8 cellular contexts compared by ENCODE assay signal in genomic region chr11:3341298-3341697, GRCh38. TPM values are rescaled to one million over a fixed set of nuclear protein-coding genes. Genes with fewer than 3 reads are reported as not detected.
DNase-seq lines count a peak whose midpoint lies in the region; ATAC-seq, FAIRE-seq and TF ChIP-seq lines count a peak whose summit lies in the region.

No MANE protein-coding gene starts in this region.

- ATAC-seq in GM21390 (IDR thresholded peaks at IDR 0.05; ENCODE audit: unreplicated experiment) (no peak), GM18502 (IDR thresholded peaks at IDR 0.05; ENCODE audit: poor library complexity, unreplicated experiment) (no peak)

- TF ChIP-seq CTCF in GM12865 (IDR thresholded peaks at IDR 0.05; ENCODE audit: insufficient read depth, low read depth, low read length, missing control alignments) (peak; percentile 67), endothelial cell of umbilical vein (IDR thresholded peaks at IDR 0.05; ENCODE audit: extremely low read depth in 1 of 2, insufficient read depth in 1 of 2, low read depth in 1 of 2, low read length in 2 of 2) (peak; percentile 63 to 69), osteoblast (IDR thresholded peaks at IDR 0.05; ENCODE audit: extremely low read depth, low read depth, low read length) (peak; percentile 87), tibial artery (IDR thresholded peaks at IDR 0.05) (peak; percentile 38 to 49)

- DNase-seq in GM12865 (ENCODE audit: low read depth) (peak; percentile 47), NCI-H128 (lab: John Stamatoyannopoulos, UW; ENCODE audit: unreplicated experiment) (peak; percentile 60), endothelial cell of umbilical vein (ENCODE audit: low read depth, low spot score) (peak; percentile 43), osteoblast (ENCODE audit: insufficient read length, low spot score, missing footprints) (peak; percentile 77), tibial artery (peak in 1 of 2 donors; percentile 38)
- peak; percentile 14 to 48 for DNase-seq in activated CD8-positive, alpha-beta memory T cell treated with anti-CD3 and anti-CD28 coated beads for 1 hour (ENCODE audit: extremely low read depth in 1 of 2, low read depth in 1 of 2)

- H3K27me3 ChIP-seq in endothelial cell of umbilical vein (ENCODE audit: control insufficient read depth in 2 of 2, insufficient read depth in 2 of 2, low read length in 2 of 2), result no peaks in the 10 kb centered on the region
- H3K27me3 ChIP-seq in osteoblast (ENCODE audit: insufficient read depth, low read length), result peaks cover 16% of the 10 kb centered on the region
- peaks cover 0 to 11% of the 10 kb centered on the region in 2 donors for H3K27me3 ChIP-seq in tibial artery

- POLR2A ChIA-PET in endothelial cell of umbilical vein (lab: Charles Lee), result interaction anchor here (0.9 kb wide), 1 partner anchor 67 kb away, joined by 3 read pairs; no protein-coding TSS in a partner anchor

- no TSS peak for BruUV-seq in endothelial cell of umbilical vein (replicated peaks; lab: Mats Ljungman, UMichigan)

- H2AFZ ChIP-seq in endothelial cell of umbilical vein (ENCODE audit: low read depth, low read length) (no peak overlapping the region), osteoblast (ENCODE audit: low read length) (no peak overlapping the region)

- no peaks in the 10 kb centered on the region for H3K79me2 ChIP-seq in endothelial cell of umbilical vein (ENCODE audit: control insufficient read depth, insufficient read depth, low read length)
- H3K79me2 ChIP-seq in osteoblast (ENCODE audit: insufficient read depth, low read length), result no peaks in the 10 kb centered on the region

- peaks cover 20% of the 10 kb centered on the region for H3K4me1 ChIP-seq in endothelial cell of umbilical vein (ENCODE audit: control insufficient read depth, extremely low read depth, insufficient read depth, low read length)
- peaks cover 8% of the 10 kb centered on the region for H3K4me1 ChIP-seq in osteoblast (ENCODE audit: insufficient read depth, low read length)
- no peaks in the 10 kb centered on the region for H3K4me1 ChIP-seq in tibial artery

- H3K27ac ChIP-seq in endothelial cell of umbilical vein (ENCODE audit: insufficient read depth, low read depth, low read length) (no peak overlapping the region), osteoblast (ENCODE audit: low read depth, low read length) (no peak overlapping the region), tibial artery (no peak overlapping the region)

- FAIRE-seq in endothelial cell of umbilical vein (lab: Jason Lieb, UNC), result peak; percentile 77

- H3K9ac ChIP-seq in endothelial cell of umbilical vein (replicated peaks; ENCODE audit: extremely low read depth, insufficient read depth, low read length), result no peak overlapping the region

- no peaks in the 10 kb centered on the region for H3K36me3 ChIP-seq in endothelial cell of umbilical vein (ENCODE audit: control insufficient read depth in 2 of 2, extremely low read depth in 1 of 2, insufficient read depth in 2 of 2, low read length in 2 of 2)
- no peaks in the 10 kb centered on the region for H3K36me3 ChIP-seq in osteoblast (ENCODE audit: insufficient read depth, low read length)
- H3K36me3 ChIP-seq in tibial artery, result no peaks in the 10 kb centered on the region

- no peaks in the 10 kb centered on the region for H3K9me1 ChIP-seq in endothelial cell of umbilical vein (replicated peaks; ENCODE audit: control insufficient read depth, extremely low read depth, insufficient read depth, low read length)

- TF ChIP-seq POLR2A in endothelial cell of umbilical vein (IDR thresholded peaks at IDR 0.05; ENCODE audit: low read depth, low read length), result no peak

- CTCF ChIA-PET in endothelial cell of umbilical vein (lab: Charles Lee), result interaction anchor here (0.6 to 3.8 kb wide), 11 partner anchors 9 to 76 kb away, joined by 3 to 151 read pairs (median 6); partner anchors contain the start of gene ZNF195

- intact Hi-C loops in endothelial cell of umbilical vein (cut with micrococcal nuclease), result no loop called here
- intact Hi-C loops in tibial artery (cut with DNase I; ENCODE audit: low total_unique reads), result loop anchor here (10.0 kb wide), 1 partner anchor 74 kb away; no protein-coding TSS in a partner anchor

- H3K4me3 ChIP-seq in GM12865 (ENCODE audit: low read depth, low read length), result no peak overlapping the region
- no peak overlapping the region for H3K4me3 ChIP-seq in endothelial cell of umbilical vein (replicated peaks in 1 of 3; ENCODE audit: insufficient read depth in 1 of 3, low read depth in 1 of 3, low read length in 3 of 3)
- no peak overlapping the region for H3K4me3 ChIP-seq in osteoblast (ENCODE audit: insufficient read depth, low read length)
- no peak overlapping the region for H3K4me3 ChIP-seq in tibial artery

- dilution Hi-C loops in endothelial cell of umbilical vein (cut with MboI; ENCODE audit: extremely low pct_ligation_motif_present, low sequenced_read_pairs), result no loop called here

- H3K9me3 ChIP-seq in endothelial cell of umbilical vein (replicated peaks; ENCODE audit: control insufficient read depth, insufficient read depth, low read length) (no peaks in the 10 kb centered on the region), osteoblast (ENCODE audit: low read depth, low read length) (no peaks in the 10 kb centered on the region), tibial artery (no peaks in the 10 kb centered on the region)

- H4K20me1 ChIP-seq in endothelial cell of umbilical vein (replicated peaks; ENCODE audit: control insufficient read depth, extremely low read depth, insufficient read depth, low read length) (no peaks in the 10 kb centered on the region), osteoblast (ENCODE audit: insufficient read depth, low read length) (no peaks in the 10 kb centered on the region)

- H3K4me2 ChIP-seq in endothelial cell of umbilical vein (ENCODE audit: insufficient read depth, low read length), result no peak overlapping the region
- no peak overlapping the region for H3K4me2 ChIP-seq in osteoblast (ENCODE audit: insufficient read depth, low read length)

TF ChIP-seq in endothelial cell of umbilical vein, 7 proteins besides CTCF, POLR2A, EP300 and RAD21:
- TF ChIP-seq POLR2AphosphoS5 (IDR thresholded peaks at IDR 0.05; ENCODE audit: insufficient read depth, low read depth, low read length) (no peak), FOS (IDR thresholded peaks at IDR 0.05; ENCODE audit: borderline replicate concordance, insufficient read depth, low read length) (no peak), GATA2 (IDR thresholded peaks at IDR 0.05; ENCODE audit: insufficient read depth, insufficient read length, low read depth, low read length) (no peak), MYC (IDR thresholded peaks at IDR 0.05; ENCODE audit: low read depth, low read length) (no peak), EZH2 (IDR thresholded peaks at IDR 0.05; ENCODE audit: borderline replicate concordance, low read depth, low read length, severe bottlenecking) (no peak), MAX (IDR thresholded peaks at IDR 0.05; ENCODE audit: insufficient read depth, insufficient read length) (no peak), JUN (IDR thresholded peaks at IDR 0.05; ENCODE audit: borderline replicate concordance, insufficient read depth, insufficient read length, low read depth) (no peak)

RNA-seq across cellular contexts. Expression of gene ZNF195, which starts 37.6 kb away (rescaled TPM):
- 32.5 and 41.7 TPM in 2 replicates for total RNA-seq in endothelial cell of umbilical vein
- polyA plus RNA-seq in endothelial cell of umbilical vein, result 12.8 and 13.2 TPM in 2 replicates
- polyA plus RNA-seq in endothelial cell of umbilical vein (2011; cell fraction: cytosol; rRNA removed), result 16.2 and 16.5 TPM in 2 replicates
- polyA plus RNA-seq in endothelial cell of umbilical vein (2011; cell fraction: nucleus; rRNA removed), result 49.7 and 56.1 TPM in 2 replicates
- polyA plus RNA-seq in endothelial cell of umbilical vein (2012), result 16.7 and 25.9 TPM in 2 replicates
- 37.3 and 44.7 TPM in 2 replicates for polyA minus RNA-seq in endothelial cell of umbilical vein
- polyA minus RNA-seq in endothelial cell of umbilical vein (2011; cell fraction: cytosol; rRNA and poly(A)+ RNA removed), result 12.1 TPM
- 46.3 and 54.0 TPM in 2 replicates for polyA minus RNA-seq in endothelial cell of umbilical vein (2011; cell fraction: nucleus; rRNA and poly(A)+ RNA removed)
- 14.7 and 19.2 TPM in 2 replicates for total RNA-seq in osteoblast
